In the genomic region with DNA sequence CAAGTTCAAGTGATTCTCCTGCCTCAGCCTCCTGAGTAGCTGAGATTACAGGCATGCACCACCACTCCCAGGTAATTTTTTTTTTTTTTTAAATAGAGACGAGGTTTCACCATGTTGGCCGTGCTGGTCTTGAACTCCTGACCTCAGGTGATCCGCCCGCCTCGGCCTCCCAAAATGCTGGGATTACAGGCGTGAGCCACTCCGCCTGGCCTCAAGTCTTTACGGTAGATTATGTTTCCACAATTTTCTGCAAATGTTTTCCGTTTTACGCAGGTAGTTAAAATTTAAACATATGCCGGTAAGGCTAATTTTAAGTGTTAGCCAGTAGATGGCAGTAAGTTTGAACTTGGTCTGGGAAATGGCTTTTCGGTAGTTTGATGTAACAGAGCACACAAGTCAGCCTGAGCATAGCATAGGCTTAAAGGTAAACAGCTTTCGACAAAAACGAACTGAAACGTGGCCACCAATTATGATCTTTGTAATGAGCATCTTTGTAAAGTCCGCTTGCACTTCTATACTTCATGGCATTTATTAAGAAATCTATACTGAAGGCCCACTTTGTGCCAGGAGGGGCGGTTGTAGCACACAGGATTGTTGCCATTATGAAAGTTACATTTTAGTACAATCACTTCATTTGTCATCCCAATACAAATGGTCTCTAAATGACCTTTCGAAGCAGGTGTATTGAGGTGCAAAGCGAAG, we compare ENCODE assay signal across 9 cellular contexts. TPM values are rescaled to one million over a fixed set of nuclear protein-coding genes. Genes with fewer than 3 reads are reported as not detected.
DNase-seq lines count a peak whose midpoint lies in the region; ATAC-seq and TF ChIP-seq lines count a peak whose summit lies in the region.
"Had no signal": no experiment of that assay in that cellular context is flagged by ENCODE, and none has a peak within 500 bp of the region (broad histone marks: within the 10 kb centered on the region; RNA-seq: fewer than 3 reads in every experiment).

No MANE protein-coding gene starts in this region.

- peak overlapping the region; percentile 37; the same call in 1 of the 2 replicates for H3K4me2 ChIP-seq in OCI-LY7 (ENCODE audit: low read length)

- H3K27me3 ChIP-seq in colonic mucosa (no peaks in the 10 kb centered on the region), lower lobe of right lung (ENCODE audit: low read depth) (no peaks in the 10 kb centered on the region)

- DNase-seq in HK-2 (ENCODE audit: unreplicated experiment) (peak; percentile 28), OCI-LY7 (ENCODE audit: low spot score) (peak; percentile 76), colonic mucosa (no peak), lower lobe of right lung (no peak), NK-92 (lab: John Stamatoyannopoulos, UW; ENCODE audit: unreplicated experiment) (no peak)

- no TSS peak for BruUV-seq in OCI-LY7 (replicated peaks; lab: Mats Ljungman, UMichigan)

- no peaks in the 10 kb centered on the region for H3K9me2 ChIP-seq in OCI-LY7 (ENCODE audit: insufficient read depth, low read length)

- H4K20me1 ChIP-seq in OCI-LY7 (ENCODE audit: insufficient read depth, low read length): no peaks in the 10 kb centered on the region

- POLR2A ChIA-PET in OCI-LY7 (lab: Charles Lee): interaction anchor here (0.6 to 1.1 kb wide), 5 partner anchors 25 to 1161 kb away, joined by 3 to 4 read pairs (median 4); no protein-coding TSS in a partner anchor

- TF ChIP-seq POLR2A in GM18505 (IDR thresholded peaks at IDR 0.05; ENCODE audit: borderline replicate concordance, extremely low read depth, insufficient read depth, insufficient read length): no peak

- CTCF ChIA-PET in OCI-LY7 (lab: Charles Lee; ENCODE audit: unreplicated experiment): interaction anchor here (1.1 kb wide), 1 partner anchor 262 kb away, joined by 3 read pairs; no protein-coding TSS in a partner anchor

- TF ChIP-seq CTCF in C4-2B (conservative IDR thresholded peaks at IDR 0.05) (peak; percentile 76), OCI-LY7 (conservative IDR thresholded peaks at IDR 0.05; ENCODE audit: low read length) (peak; percentile 85), colonic mucosa (IDR thresholded peaks at IDR 0.05) (peak; percentile 30), lower lobe of right lung (IDR thresholded peaks at IDR 0.05) (peak; percentile 60)

- ATAC-seq in GM18505 (IDR thresholded peaks at IDR 0.05; ENCODE audit: unreplicated experiment) (peak; percentile 60), lower lobe of right lung (peak; percentile 54 to 77), GM19397 (IDR thresholded peaks at IDR 0.05; ENCODE audit: unreplicated experiment) (no peak)

- peak overlapping the region; percentile 56; the same call in 1 of the 2 replicates for H2AFZ ChIP-seq in OCI-LY7 (ENCODE audit: low read length)

- intact Hi-C loops in OCI-LY7 (cut with micrococcal nuclease; ENCODE audit: unreplicated experiment): loop anchor here (1.0 kb wide), 3 partner anchors 261 to 551 kb away; a partner anchor contains a TSS
- intact Hi-C loops in colonic mucosa (cut with DNase I): loop anchor here (5.0 kb wide), 1 partner anchor 263 kb away; no protein-coding TSS in a partner anchor
- intact Hi-C loops in lower lobe of right lung (cut with DNase I): no loop called here

- H3K36me3 ChIP-seq in OCI-LY7 (ENCODE audit: insufficient read depth, low read length): no peaks in the 10 kb centered on the region
- no peaks in the 10 kb centered on the region for H3K36me3 ChIP-seq in colonic mucosa
- H3K36me3 ChIP-seq in lower lobe of right lung: no peaks in the 10 kb centered on the region

- H3K4me3 ChIP-seq in OCI-LY7 (ENCODE audit: low read depth, low read length, poor library complexity, severe bottlenecking) (no peak overlapping the region), colonic mucosa (no peak overlapping the region), lower lobe of right lung (peak overlapping the region; percentile 8)

- no peaks in the 10 kb centered on the region for H3K9me3 ChIP-seq in OCI-LY7 (ENCODE audit: low read length)
- no peaks in the 10 kb centered on the region for H3K9me3 ChIP-seq in colonic mucosa
- no peaks in the 10 kb centered on the region for H3K9me3 ChIP-seq in lower lobe of right lung

- H3K9ac ChIP-seq in colonic mucosa (ENCODE audit: low read depth in 2 of 2, low read length in 2 of 2): no peak overlapping the region

- no peaks in the 10 kb centered on the region for H3K79me2 ChIP-seq in OCI-LY7 (ENCODE audit: insufficient read depth, low read depth, low read length)

- no peak overlapping the region for H3K27ac ChIP-seq in C4-2B
- H3K27ac ChIP-seq in OCI-LY7 (ENCODE audit: low read depth, low read length, poor library complexity, severe bottlenecking): no peak overlapping the region
- no peak overlapping the region for H3K27ac ChIP-seq in colonic mucosa
- no peak overlapping the region for H3K27ac ChIP-seq in lower lobe of right lung

- H3K4me1 ChIP-seq in OCI-LY7 (ENCODE audit: insufficient read depth, low read length, poor library complexity, severe bottlenecking) (peaks cover 12% of the 10 kb centered on the region), colonic mucosa (no peaks in the 10 kb centered on the region), lower lobe of right lung (peaks cover 3% of the 10 kb centered on the region)

RNA-seq across cellular contexts. Expression of a gene that starts 31.1 kb away (rescaled TPM):
- not detected in 2 replicates for total RNA-seq in OCI-LY7 (2014; rRNA removed; shearing (Covaris generic))
- total RNA-seq in OCI-LY7 (2022): not detected in 2 replicates
- not detected for total RNA-seq in colonic mucosa
- not detected for total RNA-seq in lower lobe of right lung
- total RNA-seq: T-helper 2 cell treated with Interferon-gamma antibody and Interleukin-4, amounts not matched to agents 100 ng/mL and 5 ng/mL, for 36 hours had no signal

Comparison
In these comparisons a context has a peak if more than half of its experiments do, and no peak if none do; other contexts are left out.
1. CTCF ChIP-seq: peak in every context shown above with its lines; median percentile 85 in OCI-LY7; 76 in C4-2B; 60 in lower lobe of right lung; 30 in colonic mucosa.
2. DNase-seq: peak in HK-2 (single experiment) and OCI-LY7 (single experiment); none in colonic mucosa (single experiment), lower lobe of right lung (single experiment) and NK-92 (single experiment).